ENCODE assay signal across 19 cellular contexts in the genomic region with DNA sequence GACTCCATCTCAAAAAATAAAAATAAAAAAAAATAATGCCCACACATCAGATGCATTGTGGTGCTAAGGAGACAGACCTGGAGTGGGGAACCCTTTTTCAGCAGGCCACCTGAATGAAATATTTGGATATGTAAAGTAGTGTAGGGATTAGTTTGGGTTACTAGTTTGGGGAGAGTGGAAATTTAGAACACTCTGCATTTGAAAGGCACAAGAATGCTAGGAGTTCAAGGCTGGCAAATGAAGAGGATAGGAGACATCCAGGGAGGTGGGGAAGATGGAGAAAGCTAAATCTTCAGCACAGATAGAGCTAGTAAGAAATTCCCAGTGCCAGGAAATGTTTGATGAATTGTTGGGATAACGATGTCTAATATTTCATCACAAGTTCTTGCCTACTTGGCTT.
A peak's percentile ranks its signal among the peaks of the same experiment; 100 is the strongest.
DNase-seq lines count a peak whose midpoint lies in the region; ATAC-seq and TF ChIP-seq lines count a peak whose summit lies in the region.
"Had no signal": no experiment of that assay in that cellular context is flagged by ENCODE, and none has a peak within 500 bp of the region (broad histone marks: within the 10 kb centered on the region; RNA-seq: fewer than 3 reads in every experiment).

No MANE protein-coding gene starts in this region.

- CTCF ChIA-PET in WTC11 (lab: Charles Lee), result interaction anchor here (0.6 to 0.9 kb wide), 2 partner anchors 19 to 243 kb away, joined by 3 read pairs; no protein-coding TSS in a partner anchor

- no peak overlapping the region for H4K91ac ChIP-seq in H9 (ENCODE audit: insufficient read length, low read depth, low read length)

- H3K36me3 ChIP-seq in iPS-18a (ENCODE audit: control insufficient read depth, low read depth, low read length) (no peaks in the 10 kb centered on the region), HAP-1 (replicated peaks) (no peaks in the 10 kb centered on the region)

- no peak overlapping the region for H3K18ac ChIP-seq in H9 (ENCODE audit: insufficient read length, low read depth, low read length)

- no peak overlapping the region for H3K4me3 Mint-ChIP-seq in H9
- peak overlapping the region; percentile 16; the same call in 1 of the 2 replicates for H3K4me3 Mint-ChIP-seq in WTC11
- H3K4me3 Mint-ChIP-seq: B cell; CD4-positive, alpha-beta memory T cell; HFFc6 had no signal

- H3K56ac ChIP-seq in H9 (ENCODE audit: insufficient read length, low read depth, low read length), result no peak overlapping the region

- no peak for DNase-seq in H9
- DNase-seq in WTC11 (ENCODE audit: low spot score), result no peak
- no peak for DNase-seq in DMS 273 (lab: John Stamatoyannopoulos, UW; ENCODE audit: unreplicated experiment)
- no peak for DNase-seq in glomerular visceral epithelial cell (ENCODE audit: extremely low spot score)
- DNase-seq in HAP-1 (ENCODE audit: low spot score in 2 of 2), result no peak
- DNase-seq: ACHN; CD4-positive, alpha-beta memory T cell; COR-L47; DND-41; GDM1; HCEC 1CT; HFFc6; IMR-90; Kasumi-1; KBM-7 had no signal

- in situ Hi-C loops in HAP-1 (cut with MboI; ENCODE audit: low sequenced_read_pairs), result no loop called here

- H3K23me2 ChIP-seq in H9 (ENCODE audit: insufficient read length, low read depth, low read length, poor library complexity, severe bottlenecking), result no peaks in the 10 kb centered on the region

- H2BK15ac ChIP-seq in H9 (ENCODE audit: low read depth, low read length), result no peak overlapping the region

- H3K9me3 ChIP-seq in H9 (ENCODE audit: control insufficient read depth, low read depth, low read length) (no peaks in the 10 kb centered on the region), iPS-18a (ENCODE audit: control insufficient read depth, low read depth, low read length) (no peaks in the 10 kb centered on the region), HAP-1 (no peaks in the 10 kb centered on the region)

- no CpG with 5 or more reads among the region's 1 CpG for WGBS in H9 (ENCODE audit: extremely low coverage, insufficient read length, low lambda C conversion rate)

- H3K27me3 Mint-ChIP-seq in H9 (ENCODE audit: low read depth) (no peaks in the 10 kb centered on the region), WTC11 (ENCODE audit: low read depth) (peaks cover 4% of the 10 kb centered on the region; the same call in 1 of the 2 replicates)

- POLR2A ChIA-PET in WTC11 (lab: Charles Lee), result interaction anchor here (0.6 kb wide), 1 partner anchor 88 kb away, joined by 8 read pairs; no protein-coding TSS in a partner anchor

- no peaks in the 10 kb centered on the region for H4K20me1 ChIP-seq in H9 (ENCODE audit: control insufficient read depth, insufficient read depth, insufficient read length)

- H3K36me3 Mint-ChIP-seq in H9 (ENCODE audit: insufficient read depth in 1 of 3, low read depth in 3 of 3) (peaks cover 7 to 9% (median 7%) of the 10 kb centered on the region in 3 experiments), WTC11 (peaks cover 10% of the 10 kb centered on the region)
- H3K36me3 Mint-ChIP-seq: CD4-positive, alpha-beta memory T cell had no signal

- H3K27ac Mint-ChIP-seq in H9 (peak overlapping the region; percentile 56 to 90 (median 61); a peak in 6 of 7 replicates), WTC11 (peak overlapping the region; percentile 96)
- H3K27ac Mint-ChIP-seq: B cell; CD4-positive, alpha-beta memory T cell; HFFc6 had no signal

- no peak overlapping the region for H3K14ac ChIP-seq in H9 (ENCODE audit: insufficient read depth, low read length)

- H3K4me1 ChIP-seq in H9 (ENCODE audit: insufficient read depth, low read length), result peaks cover 7% of the 10 kb centered on the region; the same call in 1 of the 2 replicates
- H3K4me1 ChIP-seq in iPS-18a (ENCODE audit: control insufficient read depth, low read depth, low read length), result peaks cover 4% of the 10 kb centered on the region
- no peaks in the 10 kb centered on the region for H3K4me1 ChIP-seq in HAP-1

- no peak overlapping the region for H4K5ac ChIP-seq in H9 (ENCODE audit: insufficient read length, low read depth, low read length)

- H3K4ac ChIP-seq in H9 (ENCODE audit: low read depth, low read length), result no peak overlapping the region

- peak; percentile 97 for ATAC-seq in WTC11
- no peak for ATAC-seq in HG03045 (IDR thresholded peaks at IDR 0.05; ENCODE audit: unreplicated experiment)

- no peak overlapping the region for H2BK12ac ChIP-seq in H9 (ENCODE audit: insufficient read length, low read depth, low read length)

- H3K79me2 ChIP-seq in H9 (ENCODE audit: insufficient read depth, low read length), result no peaks in the 10 kb centered on the region

- H3K79me1 ChIP-seq in H9 (ENCODE audit: insufficient read depth, low read depth, low read length, poor library complexity, severe bottlenecking), result no peaks in the 10 kb centered on the region

- peaks cover 23 to 24% of the 10 kb centered on the region in 2 experiments for H3K4me1 Mint-ChIP-seq in H9
- H3K4me1 Mint-ChIP-seq in WTC11, result peaks cover 32% of the 10 kb centered on the region
- H3K4me1 Mint-ChIP-seq: B cell; CD4-positive, alpha-beta memory T cell had no signal

- peak overlapping the region; percentile 53 for H3K4me2 ChIP-seq in H9 (ENCODE audit: insufficient read depth, insufficient read length, low read length)

- no peak overlapping the region for H3T11ph ChIP-seq in H9 (ENCODE audit: low read length)

- H3K9me3 Mint-ChIP-seq in H9, result peaks cover 8 to 10% of the 10 kb centered on the region in 2 experiments
- H3K9me3 Mint-ChIP-seq in WTC11, result peaks cover 10% of the 10 kb centered on the region

- H2BK5ac ChIP-seq in H9 (ENCODE audit: insufficient read length, low read length), result no peak overlapping the region

- no peak overlapping the region for H2AK5ac ChIP-seq in H9 (ENCODE audit: insufficient read length, low read length)

- no peak overlapping the region for H3K9ac ChIP-seq in H9 (ENCODE audit: extremely low read depth, insufficient read length, low read length)
- H3K9ac ChIP-seq in iPS-18a (ENCODE audit: low read length), result no peak overlapping the region

- no peak for TF ChIP-seq CTCF in H9 (conservative IDR thresholded peaks at IDR 0.05)
- no peak for TF ChIP-seq CTCF in WTC11 (IDR thresholded peaks at IDR 0.05)

- H2BK120ac ChIP-seq in H9 (ENCODE audit: low read depth, low read length, poor library complexity, severe bottlenecking), result no peak overlapping the region

- H4K8ac ChIP-seq in H9 (replicated peaks; ENCODE audit: insufficient read length, low read depth, low read length), result no peak overlapping the region

- H3K4me3 ChIP-seq in iPS-18a (ENCODE audit: low read length) (peak overlapping the region; percentile 25), HAP-1 (no peak overlapping the region)

- no peak overlapping the region for H3K23ac ChIP-seq in H9 (ENCODE audit: insufficient read length, low read depth, low read length)

- no peak overlapping the region for H2BK20ac ChIP-seq in H9 (ENCODE audit: low read depth, low read length, poor library complexity, severe bottlenecking)

- no peak overlapping the region for H2AFZ ChIP-seq in H9 (ENCODE audit: low read length)

- H3K27me3 ChIP-seq in H9 (ENCODE audit: insufficient read depth, low read length), result no peaks in the 10 kb centered on the region
- no peaks in the 10 kb centered on the region for H3K27me3 ChIP-seq in iPS-18a (ENCODE audit: control insufficient read depth, insufficient read depth, low read length)
- H3K27me3 ChIP-seq in HAP-1 (ENCODE audit: low read depth), result no peaks in the 10 kb centered on the region

- H3K27ac ChIP-seq in H9 (ENCODE audit: insufficient read length, low read depth, low read length) (peak overlapping the region; percentile 75), iPS-18a (ENCODE audit: low read length) (no peak overlapping the region)
- H3K27ac ChIP-seq: C4-2B had no signal

TF ChIP-seq in WTC11, 78 proteins besides CTCF, POLR2A, EP300 and RAD21:
- TF ChIP-seq HMGA2 (CRISPR knock-in tag; IDR thresholded peaks at IDR 0.05) (no peak), FOXP1 (CRISPR knock-in tag; IDR thresholded peaks at IDR 0.05; ENCODE audit: borderline replicate concordance) (no peak), ELF4 (CRISPR knock-in tag; IDR thresholded peaks at IDR 0.05; ENCODE audit: low read depth) (no peak), KAT7 (CRISPR knock-in tag; IDR thresholded peaks at IDR 0.05; ENCODE audit: borderline replicate concordance) (no peak), JAZF1 (CRISPR knock-in tag; IDR thresholded peaks at IDR 0.05) (no peak), TP53 (CRISPR knock-in tag; IDR thresholded peaks at IDR 0.05) (no peak), RELA (CRISPR knock-in tag; IDR thresholded peaks at IDR 0.05; ENCODE audit: borderline replicate concordance) (no peak), RORB (CRISPR knock-in tag; IDR thresholded peaks at IDR 0.05) (no peak), JUN (CRISPR knock-in tag; IDR thresholded peaks at IDR 0.05) (no peak)
- TF ChIP-seq, protein P1, sequence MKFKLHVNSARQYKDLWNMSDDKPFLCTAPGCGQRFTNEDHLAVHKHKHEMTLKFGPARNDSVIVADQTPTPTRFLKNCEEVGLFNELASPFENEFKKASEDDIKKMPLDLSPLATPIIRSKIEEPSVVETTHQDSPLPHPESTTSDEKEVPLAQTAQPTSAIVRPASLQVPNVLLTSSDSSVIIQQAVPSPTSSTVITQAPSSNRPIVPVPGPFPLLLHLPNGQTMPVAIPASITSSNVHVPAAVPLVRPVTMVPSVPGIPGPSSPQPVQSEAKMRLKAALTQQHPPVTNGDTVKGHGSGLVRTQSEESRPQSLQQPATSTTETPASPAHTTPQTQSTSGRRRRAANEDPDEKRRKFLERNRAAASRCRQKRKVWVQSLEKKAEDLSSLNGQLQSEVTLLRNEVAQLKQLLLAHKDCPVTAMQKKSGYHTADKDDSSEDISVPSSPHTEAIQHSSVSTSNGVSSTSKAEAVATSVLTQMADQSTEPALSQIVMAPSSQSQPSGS (CRISPR knock-in tag; IDR thresholded peaks at IDR 0.05; ENCODE audit: borderline replicate concordance, low read depth), result no peak
- TF ChIP-seq, protein P2, sequence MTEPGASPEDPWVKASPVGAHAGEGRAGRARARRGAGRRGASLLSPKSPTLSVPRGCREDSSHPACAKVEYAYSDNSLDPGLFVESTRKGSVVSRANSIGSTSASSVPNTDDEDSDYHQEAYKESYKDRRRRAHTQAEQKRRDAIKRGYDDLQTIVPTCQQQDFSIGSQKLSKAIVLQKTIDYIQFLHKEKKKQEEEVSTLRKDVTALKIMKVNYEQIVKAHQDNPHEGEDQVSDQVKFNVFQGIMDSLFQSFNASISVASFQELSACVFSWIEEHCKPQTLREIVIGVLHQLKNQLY (CRISPR knock-in tag; IDR thresholded peaks at IDR 0.05), result no peak
TF ChIP-seq in WTC11: peak in this region for 0.
